1 cellular context compared by ENCODE assay signal in genomic region chr13:73058741-73059459, GRCh38.
TF ChIP-seq lines count a peak whose summit lies in the region.

Gene KLF5 (plus strand): TSS chr13:73059005. CDS start chr13:73059328, 323 bp downstream.

TF ChIP-seq in HEK293, 187 proteins besides CTCF, POLR2A, EP300 and RAD21 (continued from another document and continues in another):
- TF ChIP-seq ZNF518A (tag by site-specific recombination; conservative IDR thresholded peaks at IDR 0.05; ENCODE audit: low read depth) (no peak), KLF17 (tag by site-specific recombination; IDR thresholded peaks at IDR 0.05) (peak; percentile 45; the same call in 1 of the 2 replicates), ZNF629 (tag by site-specific recombination; IDR thresholded peaks at IDR 0.05) (no peak), ZNF341 (tag by site-specific recombination; IDR thresholded peaks at IDR 0.05; ENCODE audit: low read depth) (peak; percentile 63), ZNF404 (tag by site-specific recombination; IDR thresholded peaks at IDR 0.05) (no peak), ZNF76 (tag by site-specific recombination; IDR thresholded peaks at IDR 0.05; ENCODE audit: borderline replicate concordance, low read depth) (no peak; the same call in 1 of the 2 replicates), ZFHX2 (tag by site-specific recombination; conservative IDR thresholded peaks at IDR 0.05) (peak; percentile 80), ZNF654 (tag by site-specific recombination; IDR thresholded peaks at IDR 0.05; ENCODE audit: low read depth) (no peak), HIC1 (tag by site-specific recombination; IDR thresholded peaks at IDR 0.05) (peak; percentile 39; the same call in 1 of the 2 replicates), ZNF707 (tag by site-specific recombination; IDR thresholded peaks at IDR 0.05) (no peak), ZNF777 (tag by site-specific recombination; IDR thresholded peaks at IDR 0.05; ENCODE audit: borderline replicate concordance) (no peak), HOXD13 (CRISPR knock-in tag; IDR thresholded peaks at IDR 0.05; ENCODE audit: borderline replicate concordance) (no peak), ZNF23 (tag by site-specific recombination; IDR thresholded peaks at IDR 0.05; ENCODE audit: borderline replicate concordance) (no peak), BCL6B (tag by site-specific recombination; IDR thresholded peaks at IDR 0.05) (no peak), ZBTB21 (tag by site-specific recombination; IDR thresholded peaks at IDR 0.05) (no peak), KLF8 (tag by site-specific recombination; IDR thresholded peaks at IDR 0.05) (peak; percentile 64), ZNF701 (tag by site-specific recombination; IDR thresholded peaks at IDR 0.05) (no peak), ZNF776 (tag by site-specific recombination; IDR thresholded peaks at IDR 0.05; ENCODE audit: borderline replicate concordance) (no peak), ZNF639 (tag by site-specific recombination; IDR thresholded peaks at IDR 0.05) (no peak), ZNF398 (tag by site-specific recombination; IDR thresholded peaks at IDR 0.05) (no peak), ZNF658 (tag by site-specific recombination; IDR thresholded peaks at IDR 0.05) (no peak), PRDM6 (tag by site-specific recombination; IDR thresholded peaks at IDR 0.05) (no peak), ZNF366 (tag by site-specific recombination; conservative IDR thresholded peaks at IDR 0.05) (no peak), ZNF112 (tag by site-specific recombination; IDR thresholded peaks at IDR 0.05) (no peak), ZNF792 (tag by site-specific recombination; IDR thresholded peaks at IDR 0.05) (no peak), ZNF292 (tag by site-specific recombination; IDR thresholded peaks at IDR 0.05; ENCODE audit: borderline replicate concordance, low read depth) (no peak), ZNF692 (tag by site-specific recombination; IDR thresholded peaks at IDR 0.05) (0 out of 2 replicates have a peak, but pooled peaks have one; percentile 42), OVOL3 (tag by site-specific recombination; IDR thresholded peaks at IDR 0.05) (no peak), ZNF354C (tag by site-specific recombination; IDR thresholded peaks at IDR 0.05; ENCODE audit: borderline replicate concordance, low read depth) (no peak), ZNF148 (tag by site-specific recombination; IDR thresholded peaks at IDR 0.05; ENCODE audit: borderline replicate concordance) (no peak), MYNN (tag by site-specific recombination; IDR thresholded peaks at IDR 0.05; ENCODE audit: borderline replicate concordance) (no peak), GFI1B (tag by site-specific recombination; IDR thresholded peaks at IDR 0.05) (no peak), SETDB1 (IDR thresholded peaks at IDR 0.05; ENCODE audit: insufficient read length, low read length) (no peak), ZNF645 (tag by site-specific recombination; IDR thresholded peaks at IDR 0.05) (no peak), ZNF704 (tag by site-specific recombination; IDR thresholded peaks at IDR 0.05) (no peak), EGR2 (tag by site-specific recombination; IDR thresholded peaks at IDR 0.05; ENCODE audit: low read depth) (peak; percentile 58), YY2 (tag by site-specific recombination; IDR thresholded peaks at IDR 0.05) (no peak)
